8 cellular contexts compared by ENCODE assay signal in the genomic region with DNA sequence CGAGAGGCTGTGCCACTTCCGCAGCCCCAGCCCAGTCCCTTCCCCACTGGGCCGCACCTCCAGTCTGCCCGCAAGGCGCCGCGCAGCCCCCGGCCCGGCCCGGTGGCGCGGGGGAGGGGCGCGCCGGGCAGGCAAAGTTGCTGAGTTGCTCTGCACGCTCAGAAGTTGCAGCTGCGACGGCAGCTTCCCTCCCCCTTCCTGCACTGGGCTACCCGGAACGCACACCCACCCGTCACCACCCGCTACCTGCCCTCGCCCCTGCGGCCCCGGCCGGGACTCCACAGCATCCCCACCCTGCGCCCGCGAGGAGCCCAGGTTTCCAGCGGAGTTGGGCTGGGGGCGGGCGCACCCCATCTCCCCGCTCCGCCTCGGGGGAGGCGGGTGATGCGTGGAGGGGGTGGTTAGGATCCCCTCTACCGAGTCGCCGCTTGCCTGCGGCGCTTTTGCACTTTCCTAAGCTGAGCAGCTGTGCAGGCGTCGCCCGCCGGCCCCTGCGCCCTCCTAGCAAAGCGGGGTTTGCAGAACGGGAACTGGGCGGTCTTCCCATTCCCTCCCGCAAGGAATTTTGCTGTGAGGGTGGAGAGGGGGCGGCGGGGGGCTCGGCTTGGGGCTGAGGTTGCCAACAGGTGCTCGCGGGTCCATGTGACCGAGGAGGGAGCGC. TPM values are rescaled to one million over a fixed set of nuclear protein-coding genes. Genes with fewer than 3 reads are reported as not detected.
DNase-seq lines count a peak whose midpoint lies in the region; ATAC-seq lines count a peak whose summit lies in the region.

No MANE protein-coding gene starts in this region.

- H3K36me3 ChIP-seq in ES-I3 (ENCODE audit: insufficient read depth, low read length): no peaks in the 10 kb centered on the region

- H3K9me3 ChIP-seq in ES-I3 (ENCODE audit: control insufficient read depth, insufficient read depth, low read length): no peaks in the 10 kb centered on the region

- ATAC-seq in HG02763 (IDR thresholded peaks at IDR 0.05; ENCODE audit: unreplicated experiment) (peak; percentile 46), Right ventricle myocardium superior (ENCODE audit: poor library complexity) (peak; percentile 83)

- H3K9ac ChIP-seq in ES-I3 (ENCODE audit: low read depth, low read length): peak overlapping the region; percentile 74

- H3K4me1 ChIP-seq in ES-I3 (ENCODE audit: insufficient read depth, low read length): no peaks in the 10 kb centered on the region

- DNase-seq in NOMO-1 treated with DMSO at 0.1 percent for 48 hours (lab: John Stamatoyannopoulos, UW; ENCODE audit: unreplicated experiment) (peak; percentile 48), activated gamma-delta T cell treated with Interleukin-2 at 50 U/mL for 16 hours (peak; percentile 33), Right ventricle myocardium superior (peak; percentile 77), posterior vena cava (ENCODE audit: low spot score) (peak; percentile 84), SHP77 treated with DMSO at 0.1 percent for 48 hours (lab: John Stamatoyannopoulos, UW) (no peak), NK-92 (lab: John Stamatoyannopoulos, UW; ENCODE audit: unreplicated experiment) (no peak)

- intact Hi-C loops in Right ventricle myocardium superior (cut with DNase I) (loop anchor here (10.0 kb wide), 1 partner anchor 53 kb away; a partner anchor contains a TSS), posterior vena cava (cut with DNase I) (no loop called here)

RNA-seq across cellular contexts. Expression of a gene that starts 55.9 kb away (rescaled TPM):
- total RNA-seq in Right ventricle myocardium superior: 34.2 TPM
- 10 to 100 TPM; 28.8 to 31.8 TPM for total RNA-seq in posterior vena cava

Comparison
In these comparisons a context has a peak if more than half of its experiments do, and no peak if none do; other contexts are left out.
1. DNase-seq: peak in NOMO-1 treated with DMSO at 0.1 percent for 48 hours (single experiment), activated gamma-delta T cell treated with Interleukin-2 at 50 U/mL for 16 hours (single experiment), Right ventricle myocardium superior (single experiment) and posterior vena cava (single experiment); none in SHP77 treated with DMSO at 0.1 percent for 48 hours (single experiment) and NK-92 (single experiment).